1 cellular context compared by ENCODE assay signal in genomic region chr5:174910245-174910737, GRCh38.
A peak's percentile ranks its signal among the peaks of the same experiment; 100 is the strongest.
TF ChIP-seq lines count a peak whose summit lies in the region.

No MANE protein-coding gene starts in this region.

TF ChIP-seq in HEK293, 187 proteins besides CTCF, POLR2A, EP300 and RAD21 (continued from another document):
- TF ChIP-seq PRDM10 (tag by site-specific recombination; IDR thresholded peaks at IDR 0.05), result peak; percentile 42; the same call in 1 of the 2 replicates
- no peak for TF ChIP-seq ZBTB49 (tag by site-specific recombination; IDR thresholded peaks at IDR 0.05; ENCODE audit: low read depth)
- no peak for TF ChIP-seq ZNF639 (tag by site-specific recombination; IDR thresholded peaks at IDR 0.05)
